ENCODE assay signal across 13 cellular contexts in the genomic region with DNA sequence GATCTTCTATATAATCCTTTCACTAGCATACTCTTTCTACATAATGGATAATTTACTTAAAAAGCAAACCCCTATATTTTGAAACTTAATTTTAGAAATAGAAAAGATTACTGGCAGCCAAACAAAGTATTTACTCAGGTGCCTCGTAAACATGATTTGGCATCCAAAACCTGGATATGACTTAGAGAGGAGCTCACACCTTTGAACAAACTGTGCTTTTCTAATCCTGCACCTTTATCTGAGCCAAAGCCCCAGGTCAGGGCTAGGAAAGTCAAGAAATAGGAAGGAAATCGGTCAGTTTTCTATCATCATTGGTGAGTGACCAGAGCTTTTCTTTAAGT.
DNase-seq lines count a peak whose midpoint lies in the region; ATAC-seq and TF ChIP-seq lines count a peak whose summit lies in the region.
"Had no signal": no experiment of that assay in that cellular context is flagged by ENCODE, and none has a peak within 500 bp of the region (broad histone marks: within the 10 kb centered on the region; RNA-seq: fewer than 3 reads in every experiment).

No MANE protein-coding gene starts in this region.

- TF ChIP-seq POLR2A in IMR-90 (IDR thresholded peaks at IDR 0.05; ENCODE audit: low read depth, low read length), result no peak
- no peak for TF ChIP-seq POLR2A in body of pancreas (IDR thresholded peaks at IDR 0.05)
- TF ChIP-seq POLR2A in suprapubic skin (IDR thresholded peaks at IDR 0.05), result no peak

- in situ Hi-C loops in IMR-90 (cut with MboI; ENCODE audit: low sequenced_read_pairs), result no loop called here

- H2BK20ac ChIP-seq in IMR-90 (ENCODE audit: low read depth, low read length), result peak overlapping the region; percentile 65

- H3K79me1 ChIP-seq in IMR-90 (ENCODE audit: low read depth in 1 of 2, low read length in 2 of 2), result no peaks in the 10 kb centered on the region

- peak overlapping the region; percentile 57; the same call in 1 of the 2 replicates for H3K9ac ChIP-seq in IMR-90 (ENCODE audit: low read depth, low read length)
- peak overlapping the region in 1 of 2 donors; percentile 20 for H3K9ac ChIP-seq in liver (ENCODE audit: low read depth in 1 of 2, low read length in 2 of 2)

- H3K27ac ChIP-seq in IMR-90 (ENCODE audit: insufficient read depth, low read length), result peak overlapping the region; percentile 83
- peak overlapping the region; percentile 70 to 83 (median 78) for H3K27ac ChIP-seq in body of pancreas
- H3K27ac ChIP-seq in liver (ENCODE audit: low read depth in 1 of 2, low read length in 2 of 2), result peak overlapping the region; percentile 78 to 85
- peak overlapping the region; percentile 74 for H3K27ac ChIP-seq in suprapubic skin

- no peak overlapping the region for H3K23ac ChIP-seq in IMR-90 (ENCODE audit: low read depth, low read length)

- peaks cover 3% of the 10 kb centered on the region for H3K9me1 ChIP-seq in IMR-90 (ENCODE audit: insufficient read depth, low read length)

- ATAC-seq in IMR-90 (ENCODE audit: low read depth), result no peak
- peak; percentile 33 for ATAC-seq in body of pancreas
- no peak for ATAC-seq in HG03521 (IDR thresholded peaks at IDR 0.05; ENCODE audit: unreplicated experiment)
- no peak for ATAC-seq in GM18502 (IDR thresholded peaks at IDR 0.05; ENCODE audit: poor library complexity, unreplicated experiment)
- ATAC-seq in HG02571 (IDR thresholded peaks at IDR 0.05; ENCODE audit: unreplicated experiment), result no peak
- ATAC-seq: stimulated activated naive B cell treated with anti-CD40 and anti-IgM and Interleukin-4, amounts not matched to agents 10 μg/mL and 1 μg/mL and 100 μg/mL, for 72 hours had no signal

- no peak for TF ChIP-seq RAD21 in IMR-90 (IDR thresholded peaks at IDR 0.05; ENCODE audit: low read length)
- TF ChIP-seq RAD21 in liver (IDR thresholded peaks at IDR 0.05), result no peak

- H2BK5ac ChIP-seq in IMR-90 (ENCODE audit: low read depth, low read length, poor library complexity, severe bottlenecking), result peak overlapping the region; percentile 99

- peak overlapping the region; percentile 53; the same call in 1 of the 2 replicates for H3K4me2 ChIP-seq in IMR-90 (ENCODE audit: low read depth, low read length)

- H2BK120ac ChIP-seq in IMR-90 (ENCODE audit: low read depth, low read length), result peak overlapping the region; percentile 89

- peak overlapping the region; percentile 87 for H4K91ac ChIP-seq in IMR-90 (ENCODE audit: insufficient read depth, low read depth, low read length)

- TF ChIP-seq CTCF in IMR-90 (conservative IDR thresholded peaks at IDR 0.05; ENCODE audit: low read depth, low read length), result no peak
- no peak for TF ChIP-seq CTCF in body of pancreas (IDR thresholded peaks at IDR 0.05)
- TF ChIP-seq CTCF in liver (IDR thresholded peaks at IDR 0.05; ENCODE audit: low read depth, low read length, missing input control), result no peak
- no peak for TF ChIP-seq CTCF in suprapubic skin (IDR thresholded peaks at IDR 0.05)

- H3K14ac ChIP-seq in IMR-90 (replicated peaks; ENCODE audit: low read depth, low read length), result peak overlapping the region; percentile 40; the same call in 1 of the 2 replicates

- peak overlapping the region; percentile 99 for H3K18ac ChIP-seq in IMR-90 (ENCODE audit: low read depth, low read length)

- POLR2A ChIA-PET in IMR-90 (lab: Charles Lee; ENCODE audit: unreplicated experiment), result interaction anchor here (0.5 kb wide), 1 partner anchor 884 kb away, joined by 4 read pairs; no protein-coding TSS in a partner anchor

- peak overlapping the region; percentile 62 for H3K4ac ChIP-seq in IMR-90 (ENCODE audit: low read depth, low read length)

- TF ChIP-seq EP300 in suprapubic skin (IDR thresholded peaks at IDR 0.05), result no peak

- CTCF ChIA-PET in IMR-90 (lab: Yijun Ruan, JAX), result interaction anchor here (0.7 to 2.6 kb wide), 4 partner anchors 9 to 489 kb away, joined by 3 to 8 read pairs (median 4); no protein-coding TSS in a partner anchor

- peak overlapping the region; percentile 77; the same call in 1 of the 3 replicates for H2BK15ac ChIP-seq in IMR-90 (ENCODE audit: low read depth, low read length)

- no peak overlapping the region for H2AK9ac ChIP-seq in IMR-90 (replicated peaks; ENCODE audit: low read depth, low read length, poor library complexity)

- peak overlapping the region; percentile 98 for H4K5ac ChIP-seq in IMR-90 (ENCODE audit: low read depth, low read length)

- no TSS peak for BruUV-seq in IMR-90 (replicated peaks; lab: Mats Ljungman, UMichigan)

- peak overlapping the region; percentile 54; the same call in 1 of the 2 replicates for H2AK5ac ChIP-seq in IMR-90 (ENCODE audit: low read depth, low read length)

- H3K4me1 ChIP-seq in IMR-90 (ENCODE audit: control insufficient read depth, insufficient read depth, low read length) (peaks cover 15% of the 10 kb centered on the region), body of pancreas (peaks cover 29% of the 10 kb centered on the region), liver (ENCODE audit: control insufficient read depth in 4 of 4, insufficient read depth in 4 of 4, low read length in 3 of 4) (peaks cover 0 to 22% (median 13%) of the 10 kb centered on the region in 4 donors), suprapubic skin (peaks cover 23% of the 10 kb centered on the region)

- H3K27me3 ChIP-seq in IMR-90 (ENCODE audit: control insufficient read depth, insufficient read depth, low read length) (no peaks in the 10 kb centered on the region), body of pancreas (no peaks in the 10 kb centered on the region), liver (ENCODE audit: control insufficient read depth in 4 of 4, insufficient read depth in 4 of 4, low read length in 3 of 4) (no peaks in the 10 kb centered on the region), suprapubic skin (no peaks in the 10 kb centered on the region)

- dilution Hi-C loops in IMR-90 (cut with HindIII; ENCODE audit: low sequenced_read_pairs, unreplicated experiment), result no loop called here

- H3K36me3 ChIP-seq in IMR-90 (ENCODE audit: control insufficient read depth, insufficient read depth, low read length) (no peaks in the 10 kb centered on the region), body of pancreas (replicated peaks in 1 of 2; ENCODE audit: insufficient read depth in 1 of 2, low read depth in 2 of 2) (no peaks in the 10 kb centered on the region), liver (ENCODE audit: control insufficient read depth in 4 of 4, insufficient read depth in 3 of 4, low read depth in 1 of 4, low read length in 3 of 4) (no peaks in the 10 kb centered on the region), suprapubic skin (no peaks in the 10 kb centered on the region)
- H3K36me3 ChIP-seq: WERI-Rb-1 had no signal

- 60% methylated on average over 2 of the region's 2 CpGs; no CpG with 5 or more reads in 1 of the 2 experiments for WGBS in IMR-90 (ENCODE audit: extremely low coverage in 2 of 2, insufficient read length in 1 of 2), 2 experiments
- 7 to 14% methylated on average over 2 of the region's 2 CpGs for WGBS in body of pancreas, 2 donors
- WGBS in liver, result 26% methylated on average over 2 of the region's 2 CpGs
- 30% methylated on average over 2 of the region's 2 CpGs for WGBS in suprapubic skin

- H3K4me3 ChIP-seq in IMR-90 (ENCODE audit: insufficient read depth, low read depth, low read length), result no peak overlapping the region
- H3K4me3 ChIP-seq in body of pancreas, result no peak overlapping the region
- no peak overlapping the region for H3K4me3 ChIP-seq in liver (ENCODE audit: low read depth in 1 of 3, low read length in 3 of 3)
- H3K4me3 ChIP-seq in suprapubic skin, result no peak overlapping the region

- peak overlapping the region; percentile 67 to 91 for H4K8ac ChIP-seq in IMR-90 (ENCODE audit: low read depth in 2 of 2, low read length in 2 of 2)

- peak overlapping the region; percentile 85 for H3K56ac ChIP-seq in IMR-90 (ENCODE audit: extremely low read depth, insufficient read depth, low read length)

- no peak overlapping the region for H2AFZ ChIP-seq in IMR-90 (replicated peaks; ENCODE audit: low read length, poor library complexity)

- no peaks in the 10 kb centered on the region for H4K20me1 ChIP-seq in IMR-90 (ENCODE audit: insufficient read depth, low read length)

- intact Hi-C loops in IMR-90 (cut with micrococcal nuclease), result no loop called here
- intact Hi-C loops in body of pancreas (cut with DNase I), result no loop called here

- DNase-seq in IMR-90 (no peak), body of pancreas (peak in 1 of 4 donors; percentile 6), suprapubic skin (ENCODE audit: low spot score in 2 of 2) (no peak)
- DNase-seq: activated T-cell treated with anti-CD3 and anti-CD28 coated beads for 4 hours; MM.1S; stimulated activated CD4-positive, alpha-beta T cell treated with anti-CD3 and anti-CD28 coated beads, Interleukin-1b, Interleukin-23, amount 100 ng/mL, for 48 hours; stimulated activated naive B cell treated with anti-CD40 and anti-IgM and Interleukin-4, amounts not matched to agents 10 μg/mL and 1 μg/mL and 100 μg/mL, for 72 hours; WERI-Rb-1 had no signal

- no peaks in the 10 kb centered on the region for H3K9me3 ChIP-seq in IMR-90 (ENCODE audit: control insufficient read depth, insufficient read depth, low read length)
- H3K9me3 ChIP-seq in body of pancreas, result no peaks in the 10 kb centered on the region
- no peaks in the 10 kb centered on the region for H3K9me3 ChIP-seq in liver (ENCODE audit: control insufficient read depth in 4 of 4, low read length in 3 of 4)
- no peaks in the 10 kb centered on the region for H3K9me3 ChIP-seq in suprapubic skin
- H3K9me3 ChIP-seq: Caco-2 had no signal

TF ChIP-seq in IMR-90, 13 proteins besides CTCF, POLR2A, EP300 and RAD21 (continues in another document):
- TF ChIP-seq USF2 (IDR thresholded peaks at IDR 0.05; ENCODE audit: low read depth, low read length), result no peak
- no peak for TF ChIP-seq BHLHE40 (IDR thresholded peaks at IDR 0.05; ENCODE audit: low read depth, low read length)
- TF ChIP-seq SMC3 (IDR thresholded peaks at IDR 0.05; ENCODE audit: low read depth, low read length), result no peak

TF ChIP-seq in liver, 16 proteins besides CTCF, POLR2A, EP300 and RAD21 (continues in another document):
- TF ChIP-seq HNF4A (conservative IDR thresholded peaks at IDR 0.05) (no peak), HNF4G (IDR thresholded peaks at IDR 0.05) (no peak), YY1 (IDR thresholded peaks at IDR 0.05) (peak; percentile 1), GABPA (IDR thresholded peaks at IDR 0.05 in 1 of 2, conservative IDR thresholded peaks at IDR 0.05 in 1 of 2) (peak in 1 of 2 donors; percentile 2)
- TF ChIP-seq, protein P1, sequence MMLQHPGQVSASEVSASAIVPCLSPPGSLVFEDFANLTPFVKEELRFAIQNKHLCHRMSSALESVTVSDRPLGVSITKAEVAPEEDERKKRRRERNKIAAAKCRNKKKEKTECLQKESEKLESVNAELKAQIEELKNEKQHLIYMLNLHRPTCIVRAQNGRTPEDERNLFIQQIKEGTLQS (IDR thresholded peaks at IDR 0.05), result no peak
- TF ChIP-seq, protein P2, sequence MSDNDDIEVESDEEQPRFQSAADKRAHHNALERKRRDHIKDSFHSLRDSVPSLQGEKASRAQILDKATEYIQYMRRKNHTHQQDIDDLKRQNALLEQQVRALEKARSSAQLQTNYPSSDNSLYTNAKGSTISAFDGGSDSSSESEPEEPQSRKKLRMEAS (IDR thresholded peaks at IDR 0.05), result no peak
